17 cellular contexts compared by ENCODE assay signal in genomic region chr2:112085382-112085730, GRCh38. TPM values are rescaled to one million over a fixed set of nuclear protein-coding genes. Genes with fewer than 3 reads are reported as not detected.
A peak's percentile ranks its signal among the peaks of the same experiment; 100 is the strongest.
DNase-seq lines count a peak whose midpoint lies in the region; ATAC-seq, FAIRE-seq and TF ChIP-seq lines count a peak whose summit lies in the region.
"Had no signal": no experiment of that assay in that cellular context is flagged by ENCODE, and none has a peak within 500 bp of the region (broad histone marks: within the 10 kb centered on the region; RNA-seq: fewer than 3 reads in every experiment).

No MANE protein-coding gene starts in this region.

- H3K9me3 Mint-ChIP-seq in stimulated activated naive CD8-positive, alpha-beta T cell treated with anti-CD3 and anti-CD28 coated beads, Interleukin-15, Interleukin-2, amounts not matched to agents 100 ng/mL and 50 ng/mL, for 24 hours, result no peaks in the 10 kb centered on the region
- no peaks in the 10 kb centered on the region for H3K9me3 Mint-ChIP-seq in stimulated activated naive CD8-positive, alpha-beta T cell treated with anti-CD3 and anti-CD28 coated beads, Interleukin-15, amount 100 ng/mL, for 72 hours
- no peaks in the 10 kb centered on the region for H3K9me3 Mint-ChIP-seq in nephron
- H3K9me3 Mint-ChIP-seq: HFFc6 had no signal

- no peak overlapping the region for H2AFZ ChIP-seq in endothelial cell of umbilical vein (ENCODE audit: low read depth, low read length)

- no TSS peak for BruUV-seq in endothelial cell of umbilical vein (replicated peaks; lab: Mats Ljungman, UMichigan)

- no peak for DNase-seq in stimulated activated naive CD8-positive, alpha-beta T cell treated with anti-CD3 and anti-CD28 coated beads, Interleukin-15, amount 100 ng/mL, for 72 hours
- DNase-seq in endothelial cell of umbilical vein (ENCODE audit: low read depth, low spot score) (no peak), DMS 273 (lab: John Stamatoyannopoulos, UW; ENCODE audit: unreplicated experiment) (no peak), erythroblast (lab: John Stamatoyannopoulos, UW) (no peak)
- DNase-seq: DMS153, HFFc6, NCI-H1048, NCI-H146, NCI-H2081, NCI-H774 had no signal

- no peaks in the 10 kb centered on the region for H3K27me3 ChIP-seq in endothelial cell of umbilical vein (ENCODE audit: control insufficient read depth in 2 of 2, insufficient read depth in 2 of 2, low read length in 2 of 2)

- TF ChIP-seq CTCF in endothelial cell of umbilical vein (IDR thresholded peaks at IDR 0.05; ENCODE audit: extremely low read depth in 1 of 2, insufficient read depth in 1 of 2, low read depth in 1 of 2, low read length in 2 of 2) (no peak), nephron (IDR thresholded peaks at IDR 0.05; ENCODE audit: unreplicated experiment in 3 of 3) (no peak)

- no peak overlapping the region for H3K4me3 Mint-ChIP-seq in stimulated activated naive CD8-positive, alpha-beta T cell treated with anti-CD3 and anti-CD28 coated beads, Interleukin-15, Interleukin-2, amounts not matched to agents 100 ng/mL and 50 ng/mL, for 24 hours
- H3K4me3 Mint-ChIP-seq in stimulated activated naive CD8-positive, alpha-beta T cell treated with anti-CD3 and anti-CD28 coated beads, Interleukin-15, amount 100 ng/mL, for 72 hours, result no peak overlapping the region
- no peak overlapping the region for H3K4me3 Mint-ChIP-seq in nephron
- H3K4me3 Mint-ChIP-seq: HFFc6 had no signal

- peak overlapping the region; percentile 9 for H3K27ac Mint-ChIP-seq in stimulated activated naive CD8-positive, alpha-beta T cell treated with anti-CD3 and anti-CD28 coated beads, Interleukin-15, Interleukin-2, amounts not matched to agents 100 ng/mL and 50 ng/mL, for 24 hours
- H3K27ac Mint-ChIP-seq in stimulated activated naive CD8-positive, alpha-beta T cell treated with anti-CD3 and anti-CD28 coated beads, Interleukin-15, amount 100 ng/mL, for 72 hours, result no peak overlapping the region
- H3K27ac Mint-ChIP-seq in nephron, result peak overlapping the region in 2 of 3 experiments; percentile 2 to 10
- H3K27ac Mint-ChIP-seq: HFFc6 had no signal

- H3K27me3 Mint-ChIP-seq in stimulated activated naive CD8-positive, alpha-beta T cell treated with anti-CD3 and anti-CD28 coated beads, Interleukin-15, Interleukin-2, amounts not matched to agents 100 ng/mL and 50 ng/mL, for 24 hours, result no peaks in the 10 kb centered on the region
- no peaks in the 10 kb centered on the region for H3K27me3 Mint-ChIP-seq in stimulated activated naive CD8-positive, alpha-beta T cell treated with anti-CD3 and anti-CD28 coated beads, Interleukin-15, amount 100 ng/mL, for 72 hours
- H3K27me3 Mint-ChIP-seq in nephron (ENCODE audit: low read depth), result no peaks in the 10 kb centered on the region

- CTCF ChIA-PET in endothelial cell of umbilical vein (lab: Charles Lee), result no interaction called here

- dilution Hi-C loops in endothelial cell of umbilical vein (cut with MboI; ENCODE audit: extremely low pct_ligation_motif_present, low sequenced_read_pairs), result no loop called here

- TF ChIP-seq POLR2A in endothelial cell of umbilical vein (IDR thresholded peaks at IDR 0.05; ENCODE audit: low read depth, low read length), result no peak
- TF ChIP-seq POLR2A in erythroblast (IDR thresholded peaks at IDR 0.05; ENCODE audit: low read length), result no peak

- H3K4me1 Mint-ChIP-seq in stimulated activated naive CD8-positive, alpha-beta T cell treated with anti-CD3 and anti-CD28 coated beads, Interleukin-15, Interleukin-2, amounts not matched to agents 100 ng/mL and 50 ng/mL, for 24 hours (ENCODE audit: low read depth), result peaks cover 14% of the 10 kb centered on the region
- H3K4me1 Mint-ChIP-seq in stimulated activated naive CD8-positive, alpha-beta T cell treated with anti-CD3 and anti-CD28 coated beads, Interleukin-15, amount 100 ng/mL, for 72 hours, result no peaks in the 10 kb centered on the region
- peaks cover 23% of the 10 kb centered on the region for H3K4me1 Mint-ChIP-seq in nephron

- peaks cover 32 to 47% of the 10 kb centered on the region in 2 experiments for H3K36me3 ChIP-seq in endothelial cell of umbilical vein (ENCODE audit: control insufficient read depth in 2 of 2, extremely low read depth in 1 of 2, insufficient read depth in 2 of 2, low read length in 2 of 2)

- no peaks in the 10 kb centered on the region for H3K79me2 ChIP-seq in endothelial cell of umbilical vein (ENCODE audit: control insufficient read depth, insufficient read depth, low read length)

- H3K4me2 ChIP-seq in endothelial cell of umbilical vein (ENCODE audit: insufficient read depth, low read length), result no peak overlapping the region
- H3K4me2 ChIP-seq: A549, KMS-11 had no signal

- no peaks in the 10 kb centered on the region for H3K9me1 ChIP-seq in endothelial cell of umbilical vein (replicated peaks; ENCODE audit: control insufficient read depth, extremely low read depth, insufficient read depth, low read length)

- H3K4me3 ChIP-seq in endothelial cell of umbilical vein (replicated peaks in 1 of 3; ENCODE audit: insufficient read depth in 1 of 3, low read depth in 1 of 3, low read length in 3 of 3), result no peak overlapping the region
- H3K4me3 ChIP-seq: A549 had no signal

- POLR2A ChIA-PET in endothelial cell of umbilical vein (lab: Charles Lee), result no interaction called here

- no peak for ATAC-seq in stimulated activated naive CD8-positive, alpha-beta T cell treated with anti-CD3 and anti-CD28 coated beads, Interleukin-15, amount 100 ng/mL, for 72 hours
- ATAC-seq in GM18868 (IDR thresholded peaks at IDR 0.05; ENCODE audit: unreplicated experiment), result no peak
- ATAC-seq: A549 had no signal

- peaks cover 83% of the 10 kb centered on the region for H3K36me3 Mint-ChIP-seq in stimulated activated naive CD8-positive, alpha-beta T cell treated with anti-CD3 and anti-CD28 coated beads, Interleukin-15, Interleukin-2, amounts not matched to agents 100 ng/mL and 50 ng/mL, for 24 hours (ENCODE audit: low read depth)
- H3K36me3 Mint-ChIP-seq in nephron (ENCODE audit: low read depth), result peaks cover 89% of the 10 kb centered on the region

- H3K9ac ChIP-seq in endothelial cell of umbilical vein (replicated peaks; ENCODE audit: extremely low read depth, insufficient read depth, low read length), result no peak overlapping the region
- H3K9ac ChIP-seq: KMS-11 had no signal

- no peaks in the 10 kb centered on the region for H4K20me1 ChIP-seq in endothelial cell of umbilical vein (replicated peaks; ENCODE audit: control insufficient read depth, extremely low read depth, insufficient read depth, low read length)

- peaks cover 8% of the 10 kb centered on the region for H3K4me1 ChIP-seq in endothelial cell of umbilical vein (ENCODE audit: control insufficient read depth, extremely low read depth, insufficient read depth, low read length)
- H3K4me1 ChIP-seq: A549 had no signal

- H3K27ac ChIP-seq in endothelial cell of umbilical vein (ENCODE audit: insufficient read depth, low read depth, low read length), result no peak overlapping the region
- H3K27ac ChIP-seq: A549, C4-2B, KMS-11 had no signal

- H3K9me3 ChIP-seq in endothelial cell of umbilical vein (replicated peaks; ENCODE audit: control insufficient read depth, insufficient read depth, low read length), result no peaks in the 10 kb centered on the region
- H3K9me3 ChIP-seq: A549 had no signal

- intact Hi-C loops in endothelial cell of umbilical vein (cut with micrococcal nuclease), result no loop called here

- peak; percentile 24 for FAIRE-seq in endothelial cell of umbilical vein (lab: Jason Lieb, UNC)
- FAIRE-seq: A549 had no signal

TF ChIP-seq in endothelial cell of umbilical vein, 7 proteins besides CTCF, POLR2A, EP300 and RAD21:
- no peak for TF ChIP-seq GATA2 (IDR thresholded peaks at IDR 0.05; ENCODE audit: insufficient read depth, insufficient read length, low read depth, low read length)
- TF ChIP-seq JUN (IDR thresholded peaks at IDR 0.05; ENCODE audit: borderline replicate concordance, insufficient read depth, insufficient read length, low read depth), result no peak
- TF ChIP-seq POLR2AphosphoS5 (IDR thresholded peaks at IDR 0.05; ENCODE audit: insufficient read depth, low read depth, low read length), result no peak

RNA-seq across cellular contexts. Expression of gene TMEM87B, which starts 30.3 kb away (rescaled TPM):
- 21.5 and 22.1 TPM in 2 replicates for total RNA-seq in endothelial cell of umbilical vein
- polyA plus RNA-seq in endothelial cell of umbilical vein, result 12.2 and 17.6 TPM in 2 replicates
- polyA plus RNA-seq in endothelial cell of umbilical vein (2011; cell fraction: cytosol; rRNA removed), result 14.3 and 14.6 TPM in 2 replicates
- polyA plus RNA-seq in endothelial cell of umbilical vein (2011; cell fraction: nucleus; rRNA removed), result 38.5 and 50.6 TPM in 2 replicates
- 21.9 and 32.9 TPM in 2 replicates for polyA plus RNA-seq in endothelial cell of umbilical vein (2012)
- polyA minus RNA-seq in endothelial cell of umbilical vein, result 25.9 and 35.4 TPM in 2 replicates
- polyA minus RNA-seq in endothelial cell of umbilical vein (2011; cell fraction: cytosol; rRNA and poly(A)+ RNA removed), result 3.8 TPM
- polyA minus RNA-seq in endothelial cell of umbilical vein (2011; cell fraction: nucleus; rRNA and poly(A)+ RNA removed), result 22.7 and 38.3 TPM in 2 replicates

RNA-seq across cellular contexts. Expression of gene FBLN7, which starts 52.8 kb away (rescaled TPM):
- total RNA-seq in endothelial cell of umbilical vein, result 2.1 and 3.3 TPM in 2 replicates
- polyA plus RNA-seq in endothelial cell of umbilical vein, result 3.1 and 3.4 TPM in 2 replicates
- polyA plus RNA-seq in endothelial cell of umbilical vein (2011; cell fraction: cytosol; rRNA removed), result 2.9 and 3.8 TPM in 2 replicates
- 2.8 and 3.1 TPM in 2 replicates for polyA plus RNA-seq in endothelial cell of umbilical vein (2011; cell fraction: nucleus; rRNA removed)
- polyA plus RNA-seq in endothelial cell of umbilical vein (2012), result 0.92 and 1.8 TPM in 2 replicates
- 2.4 and 2.8 TPM in 2 replicates for polyA minus RNA-seq in endothelial cell of umbilical vein
- not detected for polyA minus RNA-seq in endothelial cell of umbilical vein (2011; cell fraction: cytosol; rRNA and poly(A)+ RNA removed)
- 2.3 and 2.9 TPM in 2 replicates for polyA minus RNA-seq in endothelial cell of umbilical vein (2011; cell fraction: nucleus; rRNA and poly(A)+ RNA removed)
- total RNA-seq: H4 had no signal

Comparison
In these comparisons a context has a peak if more than half of its experiments do, and no peak if none do; other contexts are left out.
1. H3K27ac Mint-ChIP-seq: peak in stimulated activated naive CD8-positive, alpha-beta T cell treated with anti-CD3 and anti-CD28 coated beads, Interleukin-15, Interleukin-2, amounts not matched to agents 100 ng/mL and 50 ng/mL, for 24 hours (single experiment) and nephron (2 of 3); none in stimulated activated naive CD8-positive, alpha-beta T cell treated with anti-CD3 and anti-CD28 coated beads, Interleukin-15, amount 100 ng/mL, for 72 hours (0 of 2).